Comparison of ENCODE assay signal across 8 cellular contexts in the genomic region with DNA sequence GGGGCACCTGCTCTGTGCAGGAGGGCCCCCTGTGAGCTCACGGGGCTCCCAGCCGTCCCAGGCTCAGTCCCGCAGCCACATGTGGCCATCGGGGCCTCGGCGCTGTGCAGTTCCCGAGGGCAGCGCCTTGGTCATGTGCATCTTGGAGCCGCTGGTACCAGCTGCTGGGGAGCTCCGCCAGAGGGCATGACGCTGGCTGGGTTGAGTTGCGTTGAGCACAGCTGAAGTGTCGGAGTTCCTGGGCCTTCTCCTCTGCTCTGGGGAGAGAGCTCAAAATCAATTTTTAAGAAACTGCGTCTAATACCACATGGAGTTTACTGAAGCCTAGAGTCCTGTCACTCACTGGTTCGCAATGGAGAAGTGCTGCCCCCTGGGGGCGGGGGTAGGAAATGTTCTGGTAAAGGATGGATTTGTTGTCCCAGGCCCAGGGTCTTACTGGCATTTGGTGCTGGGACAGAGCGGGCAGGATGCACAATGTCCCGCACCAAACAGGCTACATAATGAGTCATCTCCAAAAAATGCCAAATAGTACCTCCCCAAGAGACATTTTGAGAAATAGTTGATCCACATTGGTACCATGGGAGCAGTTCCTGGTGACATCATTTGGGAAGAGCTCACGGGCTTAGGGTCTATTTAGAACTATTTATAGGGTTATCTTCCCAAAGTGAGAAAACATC. TPM values are rescaled to one million over a fixed set of nuclear protein-coding genes. Genes with fewer than 3 reads are reported as not detected.
DNase-seq lines count a peak whose midpoint lies in the region; ATAC-seq and TF ChIP-seq lines count a peak whose summit lies in the region.

No MANE protein-coding gene starts in this region.

- no peaks in the 10 kb centered on the region for H3K79me2 ChIP-seq in PC-3 (ENCODE audit: low read length)

- H3K9me2 ChIP-seq in PC-3 (replicated peaks; ENCODE audit: low read length): no peaks in the 10 kb centered on the region

- H3K27me3 ChIP-seq in HUES48 (ENCODE audit: control insufficient read depth, insufficient read depth, low read length): no peaks in the 10 kb centered on the region
- H3K27me3 ChIP-seq in PC-3 (ENCODE audit: low read length): no peaks in the 10 kb centered on the region
- no peaks in the 10 kb centered on the region for H3K27me3 ChIP-seq in thyroid gland

- no TSS peak for BruUV-seq in PC-3 (replicated peaks; lab: Mats Ljungman, UMichigan)

- TF ChIP-seq CTCF in PC-3 (conservative IDR thresholded peaks at IDR 0.05; ENCODE audit: low read depth, low read length) (peak; percentile 95), thyroid gland (IDR thresholded peaks at IDR 0.05) (peak in 4 of 6 experiments; percentile 45 to 79 (median 66))

- H3K4me3 ChIP-seq in HUES48 (ENCODE audit: low read depth, low read length) (no peak overlapping the region), PC-3 (ENCODE audit: low read length) (no peak overlapping the region), thyroid gland (replicated peaks in 1 of 3) (no peak overlapping the region)

- DNase-seq in EH (ENCODE audit: low read depth) (peak; percentile 58), PC-3 (peak; percentile 77), fibroblast of the conjunctiva (ENCODE audit: low read depth) (peak; percentile 32), nucleus accumbens (lab: John Stamatoyannopoulos, UW) (peak in 48 of 56 donors; percentile 4 to 77 (median 31)), thyroid gland (peak; percentile 50 to 59)
- DNase-seq in activated T-cell treated with anti-CD3 and anti-CD28 coated beads, Interleukin-2, amount 50 U/mL, for 72 hours: peak; percentile 66 to 80

- intact Hi-C loops in PC-3 (cut with micrococcal nuclease) (loop anchor here (5.0 kb wide), 1 partner anchor 450 kb away; a partner anchor contains a TSS), thyroid gland (cut with DNase I) (loop anchor here (5.0 to 10.0 kb wide), 2 partner anchors 450 to 748 kb away; a partner anchor contains a TSS)

- peak overlapping the region; percentile 60 for H3K27ac ChIP-seq in HUES48 (ENCODE audit: low read depth, low read length)
- no peak overlapping the region for H3K27ac ChIP-seq in PC-3 (ENCODE audit: low read length)
- H3K27ac ChIP-seq in thyroid gland: no peak overlapping the region

- ATAC-seq in PC-3: peak; percentile 44
- no peak for ATAC-seq in activated T-cell treated with anti-CD3 and anti-CD28 coated beads, Interleukin-2, amount 50 U/mL, for 72 hours (replicated peaks in 1 of 2)
- ATAC-seq in GM19035 (IDR thresholded peaks at IDR 0.05; ENCODE audit: unreplicated experiment): no peak

- peaks cover 18% of the 10 kb centered on the region for H3K4me1 Mint-ChIP-seq in activated T-cell treated with anti-CD3 and anti-CD28 coated beads, Interleukin-2, amount 50 U/mL, for 72 hours (ENCODE audit: low read depth)

- no peaks in the 10 kb centered on the region for H3F3A ChIP-seq in PC-3 (ENCODE audit: low read length, unreplicated experiment)

- no peak overlapping the region for H3K27ac Mint-ChIP-seq in activated T-cell treated with anti-CD3 and anti-CD28 coated beads, Interleukin-2, amount 50 U/mL, for 72 hours

- no peak overlapping the region for H2AFZ ChIP-seq in PC-3 (ENCODE audit: low read length)

- no peak overlapping the region for H3K9ac ChIP-seq in HUES48 (ENCODE audit: low read depth, low read length)
- no peak overlapping the region for H3K9ac ChIP-seq in PC-3 (ENCODE audit: low read length)

- no peaks in the 10 kb centered on the region for H3K9me3 ChIP-seq in HUES48 (ENCODE audit: control insufficient read depth, insufficient read depth, low read length)
- H3K9me3 ChIP-seq in PC-3 (ENCODE audit: low read length): no peaks in the 10 kb centered on the region
- no peaks in the 10 kb centered on the region for H3K9me3 ChIP-seq in thyroid gland

- peaks cover 17% of the 10 kb centered on the region for H3K36me3 ChIP-seq in HUES48 (ENCODE audit: control insufficient read depth, insufficient read depth, low read length)
- H3K36me3 ChIP-seq in PC-3 (ENCODE audit: low read depth, low read length): no peaks in the 10 kb centered on the region
- no peaks in the 10 kb centered on the region for H3K36me3 ChIP-seq in thyroid gland

- no peak overlapping the region for H3K4me3 Mint-ChIP-seq in activated T-cell treated with anti-CD3 and anti-CD28 coated beads, Interleukin-2, amount 50 U/mL, for 72 hours

- POLR2A ChIA-PET in PC-3 (lab: Charles Lee; ENCODE audit: unreplicated experiment): interaction anchor here (0.6 kb wide), 1 partner anchor 1147 kb away, joined by 7 read pairs; no protein-coding TSS in a partner anchor

- CTCF ChIA-PET in PC-3 (lab: Charles Lee): interaction anchor here (0.8 to 3.1 kb wide), 5 partner anchors 25 to 450 kb away, joined by 3 to 26 read pairs (median 6); a partner anchor contains a TSS

- H3K4me1 ChIP-seq in HUES48 (ENCODE audit: control insufficient read depth, insufficient read depth, low read length) (peaks cover 11% of the 10 kb centered on the region), PC-3 (ENCODE audit: insufficient read depth, low read length) (no peaks in the 10 kb centered on the region), thyroid gland (no peaks in the 10 kb centered on the region)

- 41 to 54% methylated on average over 12 to 17 of the region's 19 CpGs for WGBS in thyroid gland, 2 donors

- H3K4me2 ChIP-seq in PC-3 (ENCODE audit: low read length): no peak overlapping the region

- H4K20me1 ChIP-seq in PC-3 (ENCODE audit: low read length): no peaks in the 10 kb centered on the region

- peaks cover 22% of the 10 kb centered on the region for H3K27me3 Mint-ChIP-seq in activated T-cell treated with anti-CD3 and anti-CD28 coated beads, Interleukin-2, amount 50 U/mL, for 72 hours (ENCODE audit: low read depth)

- no peaks in the 10 kb centered on the region for H3K36me3 Mint-ChIP-seq in activated T-cell treated with anti-CD3 and anti-CD28 coated beads, Interleukin-2, amount 50 U/mL, for 72 hours (ENCODE audit: insufficient read depth in 2 of 2)

- no peaks in the 10 kb centered on the region for H3K9me3 Mint-ChIP-seq in activated T-cell treated with anti-CD3 and anti-CD28 coated beads, Interleukin-2, amount 50 U/mL, for 72 hours

- TF ChIP-seq POLR2A in thyroid gland (IDR thresholded peaks at IDR 0.05): no peak

RNA-seq across cellular contexts. Expression of a gene that starts 48.8 kb away (rescaled TPM):
- total RNA-seq in PC-3 (2014; rRNA removed): 0.29 and 0.62 TPM in 2 replicates
- total RNA-seq in activated T-cell treated with anti-CD3 and anti-CD28 coated beads, Interleukin-2, amount 50 U/mL, for 72 hours: 1 to 10 TPM; 2.2 to 2.4 TPM
- total RNA-seq in thyroid gland: 1 to 10 TPM in 3 of 4 donors, under 1 TPM in 1; 0.94 to 4.2 (median 2.0) TPM
